Comparison of ENCODE assay signal across 17 cellular contexts in genomic region chr20:47668313-47669156, GRCh38.
DNase-seq lines count a peak whose midpoint lies in the region; TF ChIP-seq lines count a peak whose summit lies in the region.
"Had no signal": no experiment of that assay in that cellular context is flagged by ENCODE, and none has a peak within 500 bp of the region (broad histone marks: within the 10 kb centered on the region; RNA-seq: fewer than 3 reads in every experiment).

No MANE protein-coding gene starts in this region.

- peaks cover under 1% of the 10 kb centered on the region for H3F3A ChIP-seq in neural progenitor cell (ENCODE audit: low read depth)

- H3K4me3 ChIP-seq in GM12865 (ENCODE audit: low read depth, low read length): no peak overlapping the region
- H3K4me3 ChIP-seq in spleen: no peak overlapping the region
- no peak overlapping the region for H3K4me3 ChIP-seq in brain microvascular endothelial cell (ENCODE audit: low read depth, low read length)
- H3K4me3 ChIP-seq in sigmoid colon: no peak overlapping the region
- no peak overlapping the region for H3K4me3 ChIP-seq in neural progenitor cell
- H3K4me3 ChIP-seq: GM23338, SJCRH30 had no signal

- CTCF ChIA-PET in RWPE1 (lab: Yijun Ruan, JAX): interaction anchor here (0.6 to 1.0 kb wide), 3 partner anchors 10 to 952 kb away, joined by 3 to 7 read pairs (median 6); no protein-coding TSS in a partner anchor

- 91 to 97% (median 92%) methylated on average over 23 of the region's 23 CpGs for WGBS in spleen, 5 donors
- 92 to 95% methylated on average over 23 of the region's 23 CpGs for WGBS in sigmoid colon, 2 donors

- TF ChIP-seq CTCF in GM12865 (IDR thresholded peaks at IDR 0.05; ENCODE audit: insufficient read depth, low read depth, low read length, missing control alignments) (no peak), RWPE1 (conservative IDR thresholded peaks at IDR 0.05; ENCODE audit: low read depth) (no peak), endothelial cell (IDR thresholded peaks at IDR 0.05; ENCODE audit: unreplicated experiment) (no peak), spleen (IDR thresholded peaks at IDR 0.05 in 8 of 11, conservative IDR thresholded peaks at IDR 0.05 in 3 of 11) (no peak), brain microvascular endothelial cell (IDR thresholded peaks at IDR 0.05; ENCODE audit: low read depth, low read length, missing control alignments) (no peak), sigmoid colon (IDR thresholded peaks at IDR 0.05) (no peak), neural progenitor cell (IDR thresholded peaks at IDR 0.05) (no peak)

- H3K79me2 ChIP-seq in neural progenitor cell (ENCODE audit: low read depth): no peaks in the 10 kb centered on the region

- H2AFZ ChIP-seq in neural progenitor cell (replicated peaks): no peak overlapping the region
- H2AFZ ChIP-seq: GM23338 had no signal

- H3K4me3 Mint-ChIP-seq in endothelial cell (ENCODE audit: unreplicated experiment): peak overlapping the region; percentile 65
- H3K4me3 Mint-ChIP-seq in neural progenitor cell: no peak overlapping the region
- H3K4me3 Mint-ChIP-seq: GM23338 had no signal

- H3K4me1 Mint-ChIP-seq in endothelial cell (ENCODE audit: unreplicated experiment) (peaks cover 13% of the 10 kb centered on the region), neural progenitor cell (peaks cover 16% of the 10 kb centered on the region)

- H4K20me1 ChIP-seq in neural progenitor cell (ENCODE audit: low read depth): no peaks in the 10 kb centered on the region

- TF ChIP-seq POLR2A in spleen (IDR thresholded peaks at IDR 0.05) (no peak), sigmoid colon (IDR thresholded peaks at IDR 0.05) (no peak)

- H3K27ac Mint-ChIP-seq in endothelial cell (ENCODE audit: unreplicated experiment) (peak overlapping the region; percentile 18), neural progenitor cell (no peak overlapping the region)
- H3K27ac Mint-ChIP-seq: GM23338 had no signal

- intact Hi-C loops in spleen (cut with DNase I; ENCODE audit: low total_unique reads) (no loop called here), sigmoid colon (cut with DNase I) (no loop called here)

- no peak overlapping the region for H3K9ac ChIP-seq in neural progenitor cell

- TF ChIP-seq EP300 in sigmoid colon (IDR thresholded peaks at IDR 0.05): no peak

- POLR2A ChIA-PET in RWPE1 (lab: Yijun Ruan, JAX; ENCODE audit: low non-redundant PET): no interaction called here

- H3K27me3 ChIP-seq in spleen (replicated peaks in 1 of 7) (no peaks in the 10 kb centered on the region), brain microvascular endothelial cell (replicated peaks) (no peaks in the 10 kb centered on the region), sigmoid colon (no peaks in the 10 kb centered on the region), neural progenitor cell (no peaks in the 10 kb centered on the region)
- H3K27me3 ChIP-seq: SJCRH30 had no signal

- H3K9me3 ChIP-seq in spleen: no peaks in the 10 kb centered on the region
- no peaks in the 10 kb centered on the region for H3K9me3 ChIP-seq in sigmoid colon
- no peaks in the 10 kb centered on the region for H3K9me3 ChIP-seq in neural progenitor cell (ENCODE audit: low read depth)
- H3K9me3 ChIP-seq: SJCRH30 had no signal

- H3K27me3 Mint-ChIP-seq in endothelial cell (ENCODE audit: unreplicated experiment) (peaks cover 25% of the 10 kb centered on the region), neural progenitor cell (ENCODE audit: insufficient read depth, low read depth) (peaks cover 4% of the 10 kb centered on the region)

- peaks cover 0 to 10% (median 6%) of the 10 kb centered on the region in 6 donors for H3K4me1 ChIP-seq in spleen
- peaks cover 0 to 7% (median 5%) of the 10 kb centered on the region in 4 donors for H3K4me1 ChIP-seq in sigmoid colon
- H3K4me1 ChIP-seq in neural progenitor cell: no peaks in the 10 kb centered on the region
- H3K4me1 ChIP-seq: SJCRH30 had no signal

- no peak overlapping the region for H3K4me2 ChIP-seq in neural progenitor cell
- H3K4me2 ChIP-seq: GM23338 had no signal

- in situ Hi-C loops in brain microvascular endothelial cell (cut with HindIII; ENCODE audit: low pct_ligation_motif_present, low sequenced_read_pairs): no loop called here

- DNase-seq in GM12865 (ENCODE audit: low read depth): peak; percentile 26
- no peak for DNase-seq in RWPE1 (ENCODE audit: low spot score)
- DNase-seq in endothelial cell (ENCODE audit: low spot score): no peak
- DNase-seq in spleen: peak; percentile 67
- DNase-seq in brain microvascular endothelial cell: no peak
- DNase-seq in sigmoid colon: no peak
- no peak for DNase-seq in NOMO-1 (lab: John Stamatoyannopoulos, UW; ENCODE audit: unreplicated experiment in 2 of 2)
- DNase-seq in neural progenitor cell (ENCODE audit: low spot score): no peak
- DNase-seq: Calu3, DMS79, Kasumi-1, NCI-H1105 treated with DMSO at 0.1 percent for 48 hours, NCI-H187 treated with DMSO at 0.1 percent for 48 hours, NCI-H2171, SJCRH30 had no signal

- H3K27ac ChIP-seq in RWPE1 (peak overlapping the region; percentile 89), spleen (no peak overlapping the region), brain microvascular endothelial cell (no peak overlapping the region), sigmoid colon (no peak overlapping the region), neural progenitor cell (no peak overlapping the region)
- H3K27ac ChIP-seq: C4-2B, SJCRH30 had no signal

- peaks cover 26% of the 10 kb centered on the region for H3K36me3 Mint-ChIP-seq in endothelial cell (ENCODE audit: low read depth, unreplicated experiment)
- peaks cover 3% of the 10 kb centered on the region for H3K36me3 Mint-ChIP-seq in neural progenitor cell

- H3K9me3 Mint-ChIP-seq in endothelial cell (ENCODE audit: unreplicated experiment): no peaks in the 10 kb centered on the region
- H3K9me3 Mint-ChIP-seq in neural progenitor cell: no peaks in the 10 kb centered on the region
- H3K9me3 Mint-ChIP-seq: GM23338 had no signal

- H3K36me3 ChIP-seq in spleen: no peaks in the 10 kb centered on the region
- no peaks in the 10 kb centered on the region for H3K36me3 ChIP-seq in brain microvascular endothelial cell (replicated peaks)
- peaks cover 0 to 18% (median 0%) of the 10 kb centered on the region in 4 donors for H3K36me3 ChIP-seq in sigmoid colon
- H3K36me3 ChIP-seq in neural progenitor cell: no peaks in the 10 kb centered on the region

Comparison
In these comparisons a context has a peak if more than half of its experiments do, and no peak if none do; other contexts are left out.
1. DNase-seq: peak in GM12865 (single experiment) and spleen (single experiment); none in RWPE1 (single experiment), endothelial cell (single experiment), brain microvascular endothelial cell (single experiment), sigmoid colon (single experiment), NOMO-1 (0 of 2) and neural progenitor cell (single experiment).